In genomic region chr17:57518587-57519118, GRCh38 we compare ENCODE assay signal across 1 cellular context.
A peak's percentile ranks its signal among the peaks of the same experiment; 100 is the strongest.
TF ChIP-seq lines count a peak whose summit lies in the region.

No MANE protein-coding gene starts in this region.

TF ChIP-seq in HepG2, 621 proteins besides CTCF, POLR2A, EP300 and RAD21 (continued from another document and continues in another):
- TF ChIP-seq DBP (CRISPR knock-in tag; IDR thresholded peaks at IDR 0.05; ENCODE audit: not compliant biosample characterization) = no peak
- TF ChIP-seq ZNF354B (CRISPR knock-in tag; IDR thresholded peaks at IDR 0.05) = 0 out of 2 replicates have a peak, but pooled peaks have one; percentile 25
- TF ChIP-seq ZBTB38 (CRISPR knock-in tag; IDR thresholded peaks at IDR 0.05) = peak; percentile 38; the same call in 1 of the 2 replicates
- TF ChIP-seq DMAP1 (CRISPR knock-in tag; IDR thresholded peaks at IDR 0.05) = no peak
- TF ChIP-seq PAX8 (CRISPR knock-in tag; IDR thresholded peaks at IDR 0.05; ENCODE audit: borderline replicate concordance) = no peak
- TF ChIP-seq ZMYM4 (CRISPR knock-in tag; IDR thresholded peaks at IDR 0.05) = no peak
- TF ChIP-seq ZBTB44 (CRISPR knock-in tag; IDR thresholded peaks at IDR 0.05) = no peak
- TF ChIP-seq ZNF572 (CRISPR knock-in tag; IDR thresholded peaks at IDR 0.05) = peak; percentile 10; the same call in 1 of the 2 replicates
- no peak for TF ChIP-seq CBFB (CRISPR knock-in tag; IDR thresholded peaks at IDR 0.05)
- no peak for TF ChIP-seq GRHL1 (CRISPR knock-in tag; conservative IDR thresholded peaks at IDR 0.05)
- TF ChIP-seq ETS1 (CRISPR knock-in tag; IDR thresholded peaks at IDR 0.05) = no peak
- TF ChIP-seq AKNA (CRISPR knock-in tag; IDR thresholded peaks at IDR 0.05; ENCODE audit: borderline replicate concordance) = no peak
- no peak for TF ChIP-seq RFX5 (IDR thresholded peaks at IDR 0.05; ENCODE audit: low read depth, low read length)
- TF ChIP-seq ZNF577 (CRISPR knock-in tag; IDR thresholded peaks at IDR 0.05; ENCODE audit: borderline replicate concordance, low read depth) = no peak
- TF ChIP-seq ZBTB8A (CRISPR knock-in tag; IDR thresholded peaks at IDR 0.05; ENCODE audit: borderline replicate concordance, low read depth) = no peak
- no peak for TF ChIP-seq SMC3 (IDR thresholded peaks at IDR 0.05; ENCODE audit: low read length)
- TF ChIP-seq TGIF2 (CRISPR knock-in tag; IDR thresholded peaks at IDR 0.05) = no peak
- no peak for TF ChIP-seq ZBTB3 (CRISPR knock-in tag; IDR thresholded peaks at IDR 0.05; ENCODE audit: borderline replicate concordance, low read depth)
- TF ChIP-seq ZNF232 (CRISPR knock-in tag; IDR thresholded peaks at IDR 0.05; ENCODE audit: borderline replicate concordance) = no peak
- TF ChIP-seq ATF4 (CRISPR knock-in tag; IDR thresholded peaks at IDR 0.05) = no peak
- TF ChIP-seq ZNF567 (CRISPR knock-in tag; IDR thresholded peaks at IDR 0.05; ENCODE audit: borderline replicate concordance) = no peak
- TF ChIP-seq MBD4 (IDR thresholded peaks at IDR 0.05; ENCODE audit: borderline replicate concordance, low read length) = no peak
- no peak for TF ChIP-seq ZNF770 (CRISPR knock-in tag; IDR thresholded peaks at IDR 0.05)
- 0 out of 2 replicates have a peak, but pooled peaks have one; percentile 31 for TF ChIP-seq NRL (CRISPR knock-in tag; IDR thresholded peaks at IDR 0.05; ENCODE audit: borderline replicate concordance)
- no peak for TF ChIP-seq ZNF451 (CRISPR knock-in tag; IDR thresholded peaks at IDR 0.05)
- TF ChIP-seq YEATS4 (CRISPR knock-in tag; IDR thresholded peaks at IDR 0.05; ENCODE audit: borderline replicate concordance) = no peak
- TF ChIP-seq PHF20 (CRISPR knock-in tag; IDR thresholded peaks at IDR 0.05) = no peak
- TF ChIP-seq ZNF382 (CRISPR knock-in tag; IDR thresholded peaks at IDR 0.05; ENCODE audit: borderline replicate concordance) = no peak
- peak; percentile 54; the same call in 1 of the 2 replicates for TF ChIP-seq RNF219 (CRISPR knock-in tag; IDR thresholded peaks at IDR 0.05)
- TF ChIP-seq ZNF318 (CRISPR knock-in tag; IDR thresholded peaks at IDR 0.05) = no peak
